Comparison of ENCODE assay signal across 17 cellular contexts in genomic region chr17:69470702-69471101, GRCh38.
"Had no signal": no experiment of that assay in that cellular context is flagged by ENCODE, and none has a peak within 500 bp of the region (broad histone marks: within the 10 kb centered on the region; RNA-seq: fewer than 3 reads in every experiment).

No MANE protein-coding gene starts in this region.

- H3K9me3 ChIP-seq: heart right ventricle, pancreas, suprapubic skin, thyroid gland, upper lobe of left lung, vagina had no signal

- H3K4me2 ChIP-seq: smooth muscle cell had no signal

- H3K4me3 ChIP-seq: heart right ventricle, pancreas, smooth muscle cell, suprapubic skin, thyroid gland, upper lobe of left lung, vagina had no signal

- H3K4me1 ChIP-seq: thyroid gland, upper lobe of left lung had no signal

- DNase-seq: dermis blood vessel endothelial cell; heart right ventricle; hypothalamus; kidney glomerular epithelial cell; mammary epithelial cell; naive B cell; occipital lobe; pancreas; right cardiac atrium; stimulated activated CD4-positive, alpha-beta T cell treated with anti-CD3 and anti-CD28 coated beads, Interleukin-2, amount 100 ng/mL, for 48 hours; stimulated activated CD8-positive, alpha-beta memory T cell treated with anti-CD3 and anti-CD28 coated beads, Interleukin-4, amount 100 ng/mL, for 48 hours; stimulated activated naive CD8-positive, alpha-beta T cell treated with anti-CD3 and anti-CD28 coated beads, Interleukin-15, Interleukin-2, amounts not matched to agents 100 U/mL and 50 U/mL, for 24 hours; thyroid gland; upper lobe of left lung had no signal

- H3K36me3 ChIP-seq: heart right ventricle, pancreas, suprapubic skin, thyroid gland, upper lobe of left lung, vagina had no signal

- H3K27ac ChIP-seq: heart right ventricle, pancreas, suprapubic skin, thyroid gland, upper lobe of left lung, vagina had no signal

- H3K27me3 ChIP-seq: heart right ventricle, pancreas, suprapubic skin, thyroid gland, upper lobe of left lung, vagina had no signal
